In the genomic region with DNA sequence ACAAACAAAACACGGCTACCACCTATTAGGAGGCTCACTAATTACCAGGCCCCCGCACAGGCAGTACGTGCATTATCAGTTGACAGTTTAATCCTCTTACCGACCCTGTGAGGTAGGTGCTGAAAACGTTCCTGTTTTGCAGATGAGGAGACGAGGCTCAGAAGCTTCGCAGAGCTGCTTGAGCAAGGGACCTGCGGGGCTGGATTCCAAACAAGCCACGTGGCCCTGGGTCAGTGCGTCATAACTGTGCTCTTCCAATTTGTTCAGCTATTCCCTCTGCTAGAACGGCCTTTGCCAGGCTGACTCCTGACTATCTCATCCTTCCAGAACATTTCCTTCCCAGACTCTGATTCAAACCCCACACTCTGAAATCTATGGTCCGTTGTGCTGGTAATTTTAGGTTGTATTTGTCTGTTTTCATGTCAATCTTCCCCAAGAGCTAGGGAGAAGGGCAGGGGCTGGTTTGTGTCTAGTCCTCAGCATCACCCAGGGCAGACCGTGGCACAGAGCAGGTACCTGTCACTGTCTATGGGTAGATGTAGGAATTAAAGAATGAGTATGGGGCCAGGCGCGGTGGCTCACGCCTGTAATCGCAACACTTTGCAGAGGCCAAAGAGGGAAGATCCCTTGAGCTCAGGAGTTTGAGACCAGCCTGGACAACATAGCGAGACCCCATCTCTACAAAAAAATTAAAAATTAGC, we compare ENCODE assay signal across 9 cellular contexts. TPM values are rescaled to one million over a fixed set of nuclear protein-coding genes. Genes with fewer than 3 reads are reported as not detected.
DNase-seq lines count a peak whose midpoint lies in the region; ATAC-seq and TF ChIP-seq lines count a peak whose summit lies in the region.
"Had no signal": no experiment of that assay in that cellular context is flagged by ENCODE, and none has a peak within 500 bp of the region (broad histone marks: within the 10 kb centered on the region; RNA-seq: fewer than 3 reads in every experiment).

No MANE protein-coding gene starts in this region.

- peak; percentile 22 for DNase-seq in NCI-H345 (lab: John Stamatoyannopoulos, UW)
- no peak for DNase-seq in NCI-H345 treated with DMSO at 0.1 percent for 48 hours (lab: John Stamatoyannopoulos, UW; ENCODE audit: unreplicated experiment)
- peak; percentile 89 to 93 for DNase-seq in uterus
- DNase-seq in UCSD-AML1 (lab: John Stamatoyannopoulos, UW; ENCODE audit: unreplicated experiment): no peak
- DNase-seq: T-helper 1 cell had no signal

- intact Hi-C loops in uterus (cut with DNase I; ENCODE audit: low total_unique reads): no loop called here

- H3K27me3 ChIP-seq in muscle layer of duodenum (ENCODE audit: low read depth, low read length) (no peaks in the 10 kb centered on the region), uterus (no peaks in the 10 kb centered on the region)

- H3K4me1 ChIP-seq in muscle layer of duodenum (ENCODE audit: control insufficient read depth in 1 of 2, insufficient read depth in 2 of 2, low read length in 2 of 2) (peaks cover 16 to 52% of the 10 kb centered on the region in 2 donors), uterus (peaks cover 23 to 29% of the 10 kb centered on the region in 2 donors)

- H3K36me3 ChIP-seq in muscle layer of duodenum (ENCODE audit: control insufficient read depth in 1 of 2, insufficient read depth in 2 of 2, low read length in 2 of 2) (no peaks in the 10 kb centered on the region), uterus (no peaks in the 10 kb centered on the region)

- H3K27ac ChIP-seq in muscle layer of duodenum (ENCODE audit: low read length) (peak overlapping the region; percentile 92), uterus (peak overlapping the region; percentile 95 to 99)

- no peaks in the 10 kb centered on the region for H3K9me3 ChIP-seq in muscle layer of duodenum (ENCODE audit: control insufficient read depth in 1 of 2, low read length in 2 of 2)
- no peaks in the 10 kb centered on the region for H3K9me3 ChIP-seq in uterus

- no peak for TF ChIP-seq CTCF in uterus (IDR thresholded peaks at IDR 0.05)

- H3K4me3 ChIP-seq in muscle layer of duodenum (ENCODE audit: low read depth in 1 of 2, low read length in 2 of 2): peak overlapping the region in 1 of 2 donors; percentile 9
- H3K4me3 ChIP-seq in uterus: no peak overlapping the region

- peak; percentile 66 for ATAC-seq in esophagus mucosa
- ATAC-seq in GM18870 (IDR thresholded peaks at IDR 0.05; ENCODE audit: unreplicated experiment): no peak
- ATAC-seq in HG03460 (IDR thresholded peaks at IDR 0.05; ENCODE audit: unreplicated experiment): no peak

- peak; percentile 32 to 43 for TF ChIP-seq POLR2A in uterus (IDR thresholded peaks at IDR 0.05)

RNA-seq across cellular contexts. Expression of gene TLDC2, which starts 28.8 kb away (rescaled TPM):
- total RNA-seq in esophagus mucosa (0.20 TPM), uterus (1 to 10 TPM in 2 of 4 donors, not detected in 2; 1.0 TPM)

Comparison
In these comparisons a context has a peak if more than half of its experiments do, and no peak if none do; other contexts are left out.
1. DNase-seq: peak in NCI-H345 (single experiment) and uterus (2 of 2); none in NCI-H345 treated with DMSO at 0.1 percent for 48 hours (single experiment) and UCSD-AML1 (single experiment).